Comparison of ENCODE assay signal across 8 cellular contexts in the genomic region with DNA sequence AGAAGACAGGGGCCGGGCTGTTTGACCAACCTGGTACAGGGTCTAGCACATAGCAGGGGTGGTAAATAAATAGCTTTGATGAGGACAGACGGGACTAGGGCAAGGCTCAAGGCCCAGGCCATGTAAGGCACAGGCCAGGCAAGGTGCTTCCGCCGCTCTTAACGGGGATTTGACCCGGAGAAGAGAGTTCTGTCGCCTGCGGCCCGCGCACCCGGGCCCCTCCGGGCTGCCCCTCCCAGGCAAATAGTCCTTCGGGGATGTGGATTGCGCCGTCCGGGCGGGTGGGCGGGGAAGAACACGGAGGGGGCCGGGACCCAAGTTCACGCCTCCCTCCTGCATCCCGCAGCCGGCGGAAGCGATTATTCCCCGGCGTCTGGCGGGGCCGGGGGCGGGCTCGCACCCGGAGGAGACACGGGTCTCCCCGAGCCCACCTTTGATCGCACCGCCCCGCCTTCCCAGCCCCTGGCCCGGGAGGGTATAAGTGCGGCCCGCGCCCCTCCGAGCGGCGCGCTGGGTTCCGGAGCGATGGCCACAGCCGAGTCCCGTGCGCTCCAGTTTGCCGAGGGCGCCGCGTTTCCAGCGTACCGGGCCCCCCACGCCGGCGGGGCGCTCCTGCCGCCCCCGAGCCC. TPM values are rescaled to one million over a fixed set of nuclear protein-coding genes. Genes with fewer than 3 reads are reported as not detected.
DNase-seq lines count a peak whose midpoint lies in the region; ATAC-seq and FAIRE-seq lines count a peak whose summit lies in the region.

TSS of gene MIXL1 (plus strand) at position 508 of the 629 bp plus-strand sequence. CDS start at position 526, 18 bp downstream.

- no peaks in the 10 kb centered on the region for H3K36me3 ChIP-seq in small intestine (ENCODE audit: control insufficient read depth in 2 of 2, insufficient read depth in 2 of 2, low read length in 2 of 2)

- ATAC-seq in HG02571 (IDR thresholded peaks at IDR 0.05; ENCODE audit: unreplicated experiment) (peak; percentile 13), T-helper 17 cell (peak; percentile 32), left cardiac atrium (peak; percentile 30 to 53)

- H3K4me1 Mint-ChIP-seq in T-helper 17 cell = no peaks in the 10 kb centered on the region

- 4 to 12% (median 6%) methylated on average over 18 to 62 of the region's 62 CpGs for WGBS in small intestine, 3 donors

- no peaks in the 10 kb centered on the region for H3K4me1 ChIP-seq in small intestine (ENCODE audit: control insufficient read depth in 2 of 2, insufficient read depth in 1 of 2, low read depth in 1 of 2, low read length in 1 of 2)

- peak within 1 kb of the TSS in 1 of 2 donors; percentile 34 for H3K27ac ChIP-seq in small intestine (ENCODE audit: low read depth in 1 of 2, low read length in 1 of 2)

- peak; percentile 11 for DNase-seq in activated CD4-positive, alpha-beta T cell treated with anti-CD3 and anti-CD28 coated beads for 48 hours
- no peak for DNase-seq in activated CD4-positive, alpha-beta T cell treated with anti-CD3 and anti-CD28 coated beads for 1 hour
- DNase-seq in T-helper 17 cell (no peak), left cardiac atrium (no peak), small intestine (no peak), NCI-H345 (lab: John Stamatoyannopoulos, UW) (no peak), RPMI8226 (no peak)

- H3K27me3 ChIP-seq in small intestine (ENCODE audit: control insufficient read depth in 2 of 2, insufficient read depth in 2 of 2, low read length in 2 of 2) = peaks cover 0 to 4% of the 10 kb centered on the region in 2 donors

- intact Hi-C loops in left cardiac atrium (cut with DNase I) = no loop called here

- peaks cover 39% of the 10 kb centered on the region for H3K27me3 Mint-ChIP-seq in T-helper 17 cell

- H3K4me3 ChIP-seq in small intestine (ENCODE audit: low read depth in 1 of 2, low read length in 2 of 2) = peak within 1 kb of the TSS; percentile 13 to 45

- H3K36me3 Mint-ChIP-seq in T-helper 17 cell (ENCODE audit: low read depth) = no peaks in the 10 kb centered on the region

- FAIRE-seq in small intestine (lab: Jason Lieb, UNC) = no peak

- no peak within 1 kb of the TSS for H3K27ac Mint-ChIP-seq in T-helper 17 cell

- peak within 1 kb of the TSS; percentile 87 for H3K4me3 Mint-ChIP-seq in T-helper 17 cell

- H3K9me3 ChIP-seq in T-helper 17 cell (ENCODE audit: control insufficient read depth, low read length, poor library complexity, severe bottlenecking) (no peaks in the 10 kb centered on the region), small intestine (ENCODE audit: control insufficient read depth, low read depth) (no peaks in the 10 kb centered on the region)

RNA-seq across cellular contexts. Expression of gene MIXL1, which starts in this region (rescaled TPM):
- not detected for total RNA-seq in T-helper 17 cell
- not detected for total RNA-seq in left cardiac atrium
- 1 to 10 TPM in 1 of 3 donors, under 1 TPM in 1, not detected in 1; 0.15 to 1.1 TPM for polyA plus RNA-seq in small intestine

Comparison
In these comparisons a context has a peak if more than half of its experiments do, and no peak if none do; other contexts are left out.
1. Peak in ATAC-seq in T-helper 17 cell; RNA of the gene not detected or under 1 TPM.
2. Peak in ATAC-seq in left cardiac atrium; RNA of the gene not detected or under 1 TPM.